ENCODE assay signal across 15 cellular contexts in the genomic region with DNA sequence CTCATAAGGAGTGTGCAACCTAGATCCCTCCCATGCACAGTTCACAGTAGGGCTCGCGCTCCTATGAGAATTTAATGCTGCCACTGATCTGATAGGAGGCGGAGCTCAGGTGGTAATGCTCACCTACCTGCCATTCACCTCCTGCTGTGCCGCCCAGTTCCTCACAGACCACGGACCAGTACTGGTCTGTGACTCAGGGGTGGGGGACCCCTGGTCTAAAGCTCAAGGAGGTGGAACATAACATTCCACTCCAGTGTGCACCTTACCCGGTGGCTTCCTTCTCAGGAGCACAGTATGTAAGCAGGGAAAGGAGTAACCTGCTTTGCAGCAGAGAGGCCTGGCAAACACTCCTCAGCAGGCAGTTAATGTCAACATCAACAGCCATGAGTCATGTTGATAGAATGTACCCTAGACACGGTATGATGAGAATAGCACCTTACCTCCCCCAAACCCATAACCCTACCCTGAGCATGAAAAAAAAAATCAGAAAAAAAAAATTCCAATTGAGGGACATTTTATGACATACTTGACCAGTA.
A peak's percentile ranks its signal among the peaks of the same experiment; 100 is the strongest.
DNase-seq lines count a peak whose midpoint lies in the region; ATAC-seq, FAIRE-seq and TF ChIP-seq lines count a peak whose summit lies in the region.
"Had no signal": no experiment of that assay in that cellular context is flagged by ENCODE, and none has a peak within 500 bp of the region (broad histone marks: within the 10 kb centered on the region; RNA-seq: fewer than 3 reads in every experiment).

No MANE protein-coding gene starts in this region.

- H3K27me3 ChIP-seq in breast epithelium (no peaks in the 10 kb centered on the region), bronchial epithelial cell (ENCODE audit: control insufficient read depth, insufficient read depth, low read length) (no peaks in the 10 kb centered on the region), HepG2 (ENCODE audit: control insufficient read depth in 1 of 2, insufficient read depth in 2 of 2, low read length in 2 of 2) (no peaks in the 10 kb centered on the region; a peak in 1 of 5 replicates), aorta (ENCODE audit: control insufficient read depth in 1 of 2, insufficient read depth in 2 of 2, low read length in 1 of 2) (no peaks in the 10 kb centered on the region), PC-9 (ENCODE audit: insufficient read depth, low read depth) (no peaks in the 10 kb centered on the region)

- no peak overlapping the region for H3K4me3 ChIP-seq in breast epithelium
- no peak overlapping the region for H3K4me3 ChIP-seq in bronchial epithelial cell (ENCODE audit: low read depth, low read length)
- H3K4me3 ChIP-seq in HepG2 (replicated peaks in 1 of 3; ENCODE audit: insufficient read depth in 1 of 3, low read depth in 2 of 3, low read length in 3 of 3), result no peak overlapping the region
- H3K4me3 ChIP-seq in aorta (ENCODE audit: low read length in 2 of 2), result no peak overlapping the region
- H3K4me3 ChIP-seq in PC-9, result no peak overlapping the region
- H3K4me3 ChIP-seq: thoracic aorta had no signal

- H3K9ac ChIP-seq in HepG2 (ENCODE audit: insufficient read depth, low read depth, low read length), result no peak overlapping the region

- no peak overlapping the region for H3K27ac Mint-ChIP-seq in MCF 10A (ENCODE audit: low read depth, unreplicated experiment)
- H3K27ac Mint-ChIP-seq: activated CD4-positive, alpha-beta memory T cell treated with anti-CD3 and anti-CD28 coated beads for 36 hours; CD8-positive, alpha-beta memory T cell; natural killer cell had no signal

- H3K36me3 Mint-ChIP-seq in MCF 10A (ENCODE audit: insufficient read depth, unreplicated experiment), result peaks cover 7% of the 10 kb centered on the region
- H3K36me3 Mint-ChIP-seq: activated CD4-positive, alpha-beta memory T cell treated with anti-CD3 and anti-CD28 coated beads for 36 hours; CD8-positive, alpha-beta memory T cell; natural killer cell had no signal

- H3K27me3 Mint-ChIP-seq in MCF 10A (ENCODE audit: insufficient read depth, unreplicated experiment), result no peaks in the 10 kb centered on the region
- H3K27me3 Mint-ChIP-seq: activated CD4-positive, alpha-beta memory T cell treated with anti-CD3 and anti-CD28 coated beads for 36 hours had no signal

- FAIRE-seq in bronchial epithelial cell (lab: Jason Lieb, UNC) (no peak), HepG2 (lab: Jason Lieb, UNC) (no peak), urothelium cell line (lab: Jason Lieb, UNC) (peak; percentile 94)
- FAIRE-seq: HTR-8/SVneo had no signal

- H3K27ac ChIP-seq in breast epithelium (no peak overlapping the region), HepG2 (ENCODE audit: extremely low read length, insufficient read depth, low read length) (no peak overlapping the region), aorta (ENCODE audit: low read depth in 1 of 2, low read length in 2 of 2) (no peak overlapping the region), PC-9 (no peak overlapping the region)
- H3K27ac ChIP-seq: thoracic aorta had no signal

- H4K20me1 ChIP-seq in HepG2 (ENCODE audit: insufficient read depth, low read length) (no peaks in the 10 kb centered on the region), PC-9 (ENCODE audit: insufficient read depth) (no peaks in the 10 kb centered on the region)

- H3K4me1 ChIP-seq in breast epithelium, result no peaks in the 10 kb centered on the region
- no peaks in the 10 kb centered on the region for H3K4me1 ChIP-seq in HepG2 (ENCODE audit: insufficient read depth, low read length)
- no peaks in the 10 kb centered on the region for H3K4me1 ChIP-seq in aorta (ENCODE audit: control insufficient read depth in 1 of 2, insufficient read depth in 2 of 2, low read length in 2 of 2)
- no peaks in the 10 kb centered on the region for H3K4me1 ChIP-seq in PC-9 (replicated peaks; ENCODE audit: insufficient read depth)

- in situ Hi-C loops in HepG2 (cut with HindIII; ENCODE audit: extremely low pct_ligation_motif_present, low pct_unique_long_range_greater_than_20kb), result no loop called here

- BruUV-seq in MCF 10A (replicated peaks; lab: Mats Ljungman, UMichigan), result no TSS peak
- BruUV-seq in HepG2 (replicated peaks; lab: Mats Ljungman, UMichigan), result no TSS peak
- BruUV-seq in PC-9 (replicated peaks; lab: Mats Ljungman, UMichigan), result no TSS peak

- no peak; the same call in 2 of the 3 replicates for ATAC-seq in HepG2
- no peak for ATAC-seq in aorta (ENCODE audit: low FRiP score)
- no peak for ATAC-seq in HG02763 (IDR thresholded peaks at IDR 0.05; ENCODE audit: unreplicated experiment)
- ATAC-seq: natural killer cell had no signal

- intact Hi-C loops in MCF 10A (cut with micrococcal nuclease), result loop anchor here (5.0 kb wide), 1 partner anchor 93 kb away; no protein-coding TSS in a partner anchor
- intact Hi-C loops in breast epithelium (cut with DNase I; ENCODE audit: low total_unique reads), result no loop called here
- intact Hi-C loops in HepG2 (cut with micrococcal nuclease; ENCODE audit: unreplicated experiment), result no loop called here
- intact Hi-C loops in aorta (cut with DNase I), result no loop called here
- intact Hi-C loops in PC-9 (cut with micrococcal nuclease; ENCODE audit: unreplicated experiment), result no loop called here

- H3K79me2 ChIP-seq in HepG2 (ENCODE audit: insufficient read depth, low read length), result no peaks in the 10 kb centered on the region
- H3K79me2 ChIP-seq in PC-9 (ENCODE audit: low read depth), result no peaks in the 10 kb centered on the region

- DNase-seq in MCF 10A (ENCODE audit: unreplicated experiment), result peak; percentile 65
- DNase-seq in breast epithelium (ENCODE audit: low spot score in 2 of 2), result no peak
- peak; percentile 86 for DNase-seq in bronchial epithelial cell (ENCODE audit: low read depth)
- DNase-seq in HepG2 (ENCODE audit: low spot score), result peak; percentile 10
- peak; percentile 63 for DNase-seq in urothelium cell line (ENCODE audit: low spot score)
- no peak for DNase-seq in aorta
- no peak for DNase-seq in PC-9
- DNase-seq: activated CD4-positive, alpha-beta memory T cell treated with anti-CD3 and anti-CD28 coated beads for 36 hours; CD8-positive, alpha-beta memory T cell; natural killer cell; retina; stimulated activated CD4-positive, alpha-beta T cell treated with anti-CD3 and anti-CD28 coated beads, Interleukin-1b, Interleukin-23, amount 100 ng/mL, for 48 hours had no signal

- no peak overlapping the region for H3K4me3 Mint-ChIP-seq in MCF 10A (ENCODE audit: unreplicated experiment)
- H3K4me3 Mint-ChIP-seq: activated CD4-positive, alpha-beta memory T cell treated with anti-CD3 and anti-CD28 coated beads for 36 hours; CD8-positive, alpha-beta memory T cell; natural killer cell had no signal

- H3K36me3 ChIP-seq in breast epithelium (no peaks in the 10 kb centered on the region), bronchial epithelial cell (ENCODE audit: control insufficient read depth, insufficient read depth, low read length) (no peaks in the 10 kb centered on the region), HepG2 (replicated peaks in 1 of 2; ENCODE audit: control insufficient read depth in 1 of 2, insufficient read depth in 2 of 2, low read length in 2 of 2) (no peaks in the 10 kb centered on the region), aorta (ENCODE audit: control insufficient read depth in 1 of 2, insufficient read depth in 2 of 2, low read length in 1 of 2) (no peaks in the 10 kb centered on the region), PC-9 (ENCODE audit: low read depth) (no peaks in the 10 kb centered on the region)
- H3K36me3 ChIP-seq: thoracic aorta had no signal

- H3K9me2 ChIP-seq in PC-9 (ENCODE audit: insufficient read depth), result no peaks in the 10 kb centered on the region

- TF ChIP-seq POLR2A in breast epithelium (IDR thresholded peaks at IDR 0.05), result no peak
- TF ChIP-seq POLR2A in HepG2 (IDR thresholded peaks at IDR 0.05; ENCODE audit: insufficient read depth in 1 of 2, low read depth in 2 of 2, low read length in 2 of 2), result no peak

- POLR2A ChIA-PET in MCF 10A (lab: Yijun Ruan, JAX), result interaction anchor here (0.7 to 1.1 kb wide), 5 partner anchors 12 to 255 kb away, joined by 3 read pairs; no protein-coding TSS in a partner anchor
- POLR2A ChIA-PET in HepG2 (lab: Yijun Ruan, JAX), result no interaction called here
- POLR2A ChIA-PET in PC-9 (lab: Charles Lee; ENCODE audit: unreplicated experiment), result no interaction called here

- no peak overlapping the region for H2AFZ ChIP-seq in HepG2 (ENCODE audit: low read length)
- no peak overlapping the region for H2AFZ ChIP-seq in PC-9

- 44% methylated on average over 5 of the region's 7 CpGs for WGBS in HepG2 (ENCODE audit: low lambda C conversion rate)
- WGBS in aorta, 2 donors, result 77 to 80% methylated on average over 7 of the region's 7 CpGs

- H3K4me1 Mint-ChIP-seq in MCF 10A (ENCODE audit: insufficient read depth, unreplicated experiment), result peaks cover 43% of the 10 kb centered on the region
- H3K4me1 Mint-ChIP-seq: CD8-positive, alpha-beta memory T cell; natural killer cell had no signal

- no peaks in the 10 kb centered on the region for H3K9me3 Mint-ChIP-seq in MCF 10A (ENCODE audit: unreplicated experiment)
- H3K9me3 Mint-ChIP-seq: natural killer cell had no signal

- no peaks in the 10 kb centered on the region for H3F3A ChIP-seq in PC-9 (ENCODE audit: insufficient read depth, low read depth)

- no peaks in the 10 kb centered on the region for H3K9me3 ChIP-seq in breast epithelium
- H3K9me3 ChIP-seq in HepG2 (ENCODE audit: low read length), result no peaks in the 10 kb centered on the region
- H3K9me3 ChIP-seq in aorta (ENCODE audit: control insufficient read depth, low read length), result no peaks in the 10 kb centered on the region
- H3K9me3 ChIP-seq in PC-9 (ENCODE audit: insufficient read depth, low read depth), result no peaks in the 10 kb centered on the region
- H3K9me3 ChIP-seq: thoracic aorta had no signal

- TF ChIP-seq EP300 in HepG2 (IDR thresholded peaks at IDR 0.05; ENCODE audit: low read depth in 2 of 2, low read length in 2 of 2) (no peak), HepG2 (CRISPR knock-in tag; IDR thresholded peaks at IDR 0.05; ENCODE audit: borderline replicate concordance) (no peak)

- CTCF ChIA-PET in MCF 10A (lab: Yijun Ruan, JAX), result interaction anchor here (0.6 to 0.7 kb wide), 3 partner anchors 9 to 409 kb away, joined by 3 to 4 read pairs (median 3); no protein-coding TSS in a partner anchor
- CTCF ChIA-PET in HepG2 (lab: Yijun Ruan, JAX; ENCODE audit: low intra/inter-chr PET ratio, low total read pairs), result no interaction called here
- CTCF ChIA-PET in PC-9 (lab: Charles Lee), result no interaction called here

- H3K4me2 ChIP-seq in HepG2 (ENCODE audit: low read depth, low read length), result no peak overlapping the region
- no peak overlapping the region for H3K4me2 ChIP-seq in PC-9

- TF ChIP-seq CTCF in MCF 10A (IDR thresholded peaks at IDR 0.05; ENCODE audit: unreplicated experiment) (no peak), breast epithelium (IDR thresholded peaks at IDR 0.05) (no peak), bronchial epithelial cell (IDR thresholded peaks at IDR 0.05; ENCODE audit: insufficient read depth, low read length, severe bottlenecking) (no peak), HepG2 (CRISPR knock-in tag; IDR thresholded peaks at IDR 0.05) (no peak), PC-9 (conservative IDR thresholded peaks at IDR 0.05) (no peak)

- TF ChIP-seq RAD21 in HepG2 (CRISPR knock-in tag; IDR thresholded peaks at IDR 0.05), result no peak

TF ChIP-seq in HepG2, 621 proteins besides CTCF, POLR2A, EP300 and RAD21 (continues in another document):
- no peak for TF ChIP-seq KLF12 (CRISPR knock-in tag; IDR thresholded peaks at IDR 0.05; ENCODE audit: borderline replicate concordance)

Comparison
In these comparisons a context has a peak if more than half of its experiments do, and no peak if none do; other contexts are left out.
1. DNase-seq: peak in MCF 10A (single experiment), bronchial epithelial cell (single experiment), HepG2 (single experiment) and urothelium cell line (single experiment); none in breast epithelium (0 of 2), aorta (0 of 2) and PC-9 (0 of 2).